19 cellular contexts compared by ENCODE assay signal in the genomic region with DNA sequence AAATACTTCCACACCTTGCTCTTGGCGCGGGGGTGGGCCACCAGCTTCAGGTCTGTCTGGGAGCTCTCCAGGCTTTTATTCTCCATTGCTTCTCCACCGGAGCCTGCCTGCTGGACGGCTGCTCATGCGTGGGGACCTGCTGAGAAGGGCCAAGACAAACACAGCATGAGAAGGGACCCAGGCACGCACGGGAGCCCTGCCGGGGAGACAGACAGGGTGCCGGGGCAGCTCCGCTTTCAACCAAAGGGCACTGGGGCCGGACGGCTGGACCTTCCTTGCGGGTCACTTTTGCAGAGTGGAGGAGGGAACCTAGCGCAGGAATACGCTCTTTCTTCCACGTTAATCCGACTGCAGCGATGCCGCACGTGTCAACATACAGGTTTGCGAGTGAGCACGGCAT. TPM values are rescaled to one million over a fixed set of nuclear protein-coding genes. Genes with fewer than 3 reads are reported as not detected.
DNase-seq lines count a peak whose midpoint lies in the region; ATAC-seq and TF ChIP-seq lines count a peak whose summit lies in the region.
"Had no signal": no experiment of that assay in that cellular context is flagged by ENCODE, and none has a peak within 500 bp of the region (broad histone marks: within the 10 kb centered on the region; RNA-seq: fewer than 3 reads in every experiment).

No MANE protein-coding gene starts in this region.

- intact Hi-C loops in posterior vena cava (cut with DNase I) (no loop called here), mammary epithelial cell (cut with micrococcal nuclease) (no loop called here)
- intact Hi-C loops in naive thymus-derived CD4-positive, alpha-beta T cell (cut with micrococcal nuclease): no loop called here

- no peaks in the 10 kb centered on the region for H3K27me3 Mint-ChIP-seq in chondrocyte (ENCODE audit: low read depth)
- no peaks in the 10 kb centered on the region for H3K27me3 Mint-ChIP-seq in naive thymus-derived CD4-positive, alpha-beta T cell
- H3K27me3 Mint-ChIP-seq: CD4-positive, alpha-beta memory T cell had no signal

- dilution Hi-C loops in mammary epithelial cell (cut with HindIII; ENCODE audit: low sequenced_read_pairs): no loop called here

- 86% methylated on average over 14 of the region's 22 CpGs for WGBS in mammary epithelial cell (ENCODE audit: low coverage, missing lambda C conversion rate)

- H3K4me3 ChIP-seq in mammary epithelial cell (replicated peaks in 1 of 3; ENCODE audit: insufficient read depth in 1 of 3, low read depth in 2 of 3, low read length in 3 of 3): no peak overlapping the region
- H3K4me3 ChIP-seq in naive thymus-derived CD4-positive, alpha-beta T cell (ENCODE audit: low read length): no peak overlapping the region

- TF ChIP-seq CTCF in chondrocyte (IDR thresholded peaks at IDR 0.05) (no peak), mammary epithelial cell (conservative IDR thresholded peaks at IDR 0.05 in 1 of 2, IDR thresholded peaks at IDR 0.05 in 1 of 2; ENCODE audit: extremely low read depth in 1 of 2, insufficient read depth in 1 of 2, low read depth in 1 of 2, low read length in 2 of 2) (no peak)

- ATAC-seq in naive thymus-derived CD4-positive, alpha-beta T cell: no peak
- ATAC-seq: HCT116 had no signal

- CTCF ChIA-PET in mammary epithelial cell (lab: Charles Lee; ENCODE audit: low non-redundant PET): no interaction called here
- CTCF ChIA-PET in naive thymus-derived CD4-positive, alpha-beta T cell (lab: Charles Lee): no interaction called here

- BruUV-seq in mammary epithelial cell (replicated peaks; lab: Mats Ljungman, UMichigan): no TSS peak

- peak; percentile 81 for DNase-seq in chondrocyte (ENCODE audit: low spot score)
- peak; percentile 62 for DNase-seq in posterior vena cava (ENCODE audit: low spot score)
- DNase-seq in mammary epithelial cell: no peak
- no peak for DNase-seq in activated CD8-positive, alpha-beta memory T cell treated with anti-CD3 and anti-CD28 coated beads, Interleukin-2, amount 50 U/mL, for 4 hours
- no peak for DNase-seq in COR-L47 (lab: John Stamatoyannopoulos, UW)
- DNase-seq in naive thymus-derived CD4-positive, alpha-beta T cell: no peak
- DNase-seq: CD4-positive, alpha-beta memory T cell; DND-41; NCI-H1105; NCI-H146; NCI-H2029; NCI-H2171; NCI-H345; NCI-H524 treated with DMSO at 0.1 percent for 48 hours; NCI-H82; Right ventricle myocardium superior had no signal

- peaks cover 33% of the 10 kb centered on the region for H3K36me3 Mint-ChIP-seq in chondrocyte (ENCODE audit: low read depth)
- H3K36me3 Mint-ChIP-seq in naive thymus-derived CD4-positive, alpha-beta T cell: peaks cover 2 to 51% (median 9%) of the 10 kb centered on the region in 5 donors

- no peaks in the 10 kb centered on the region for H4K20me1 ChIP-seq in mammary epithelial cell (ENCODE audit: insufficient read depth, low read length)

- TF ChIP-seq RAD21 in Ishikawa (IDR thresholded peaks at IDR 0.05; ENCODE audit: low read depth): no peak

- no peak overlapping the region for H3K9ac ChIP-seq in mammary epithelial cell (ENCODE audit: insufficient read depth, low read length)

- no peak overlapping the region for H3K4me3 Mint-ChIP-seq in chondrocyte (ENCODE audit: unreplicated experiment)
- no peak overlapping the region for H3K4me3 Mint-ChIP-seq in naive thymus-derived CD4-positive, alpha-beta T cell

- no peaks in the 10 kb centered on the region for H3K9me3 Mint-ChIP-seq in chondrocyte (ENCODE audit: low read depth)
- H3K9me3 Mint-ChIP-seq in naive thymus-derived CD4-positive, alpha-beta T cell: peaks cover 0 to 1% (median 0%) of the 10 kb centered on the region in 11 donors
- H3K9me3 Mint-ChIP-seq: CD4-positive, alpha-beta memory T cell had no signal

- H3K4me1 ChIP-seq in mammary epithelial cell (ENCODE audit: insufficient read depth, low read length): peaks cover 12% of the 10 kb centered on the region
- no peaks in the 10 kb centered on the region for H3K4me1 ChIP-seq in naive thymus-derived CD4-positive, alpha-beta T cell (ENCODE audit: control insufficient read depth in 2 of 2, insufficient read depth in 2 of 2, low read length in 2 of 2)

- H3K27ac ChIP-seq in mammary epithelial cell (ENCODE audit: insufficient read depth, low read depth, low read length): no peak overlapping the region
- H3K27ac ChIP-seq in naive thymus-derived CD4-positive, alpha-beta T cell (ENCODE audit: low read depth, low read length): no peak overlapping the region
- H3K27ac ChIP-seq: HL-60 had no signal

- in situ Hi-C loops in mammary epithelial cell (cut with MboI; ENCODE audit: low sequenced_read_pairs in 2 of 2): no loop called here

- peaks cover 20% of the 10 kb centered on the region for H3K4me1 Mint-ChIP-seq in chondrocyte (ENCODE audit: low read depth)
- H3K4me1 Mint-ChIP-seq in naive thymus-derived CD4-positive, alpha-beta T cell: peaks cover 2 to 12% (median 9%) of the 10 kb centered on the region in 7 donors

- no peaks in the 10 kb centered on the region for H3K27me3 ChIP-seq in mammary epithelial cell (ENCODE audit: insufficient read depth, low read length)
- H3K27me3 ChIP-seq in naive thymus-derived CD4-positive, alpha-beta T cell (ENCODE audit: control insufficient read depth in 2 of 2, insufficient read depth in 2 of 2, low read length in 2 of 2): no peaks in the 10 kb centered on the region

- H3K27ac Mint-ChIP-seq in chondrocyte (ENCODE audit: unreplicated experiment): no peak overlapping the region
- H3K27ac Mint-ChIP-seq in naive thymus-derived CD4-positive, alpha-beta T cell: no peak overlapping the region
- H3K27ac Mint-ChIP-seq: CD4-positive, alpha-beta memory T cell had no signal

- POLR2A ChIA-PET in naive thymus-derived CD4-positive, alpha-beta T cell (lab: Charles Lee): no interaction called here

- peaks cover 1% of the 10 kb centered on the region for H3K36me3 ChIP-seq in mammary epithelial cell (ENCODE audit: insufficient read depth, low read length)
- H3K36me3 ChIP-seq in naive thymus-derived CD4-positive, alpha-beta T cell (ENCODE audit: control insufficient read depth in 2 of 3, insufficient read depth in 3 of 3, low read length in 3 of 3): peaks cover 0 to 60% (median 4%) of the 10 kb centered on the region in 3 experiments

- H2AFZ ChIP-seq in mammary epithelial cell (ENCODE audit: low read depth, low read length): no peak overlapping the region

- H3K4me2 ChIP-seq in mammary epithelial cell (ENCODE audit: insufficient read depth, low read depth, low read length): no peak overlapping the region

- peaks cover 31% of the 10 kb centered on the region for H3K79me2 ChIP-seq in mammary epithelial cell (ENCODE audit: insufficient read depth, low read length)

- peaks cover 7% of the 10 kb centered on the region for H3K9me3 ChIP-seq in mammary epithelial cell (replicated peaks; ENCODE audit: insufficient read depth, low read length)
- no peaks in the 10 kb centered on the region for H3K9me3 ChIP-seq in naive thymus-derived CD4-positive, alpha-beta T cell (ENCODE audit: control insufficient read depth in 2 of 3, low read length in 3 of 3)

- peak; percentile 85 for TF ChIP-seq EP300 in Ishikawa (IDR thresholded peaks at IDR 0.05; ENCODE audit: borderline replicate concordance)

TF ChIP-seq in Ishikawa, 13 proteins besides CTCF, POLR2A, EP300 and RAD21 (continues in another document):
- peak; percentile 92 for TF ChIP-seq TCF12 (IDR thresholded peaks at IDR 0.05; ENCODE audit: low read depth)
- no peak for TF ChIP-seq EGR1 (IDR thresholded peaks at IDR 0.05)
- TF ChIP-seq, protein P1, sequence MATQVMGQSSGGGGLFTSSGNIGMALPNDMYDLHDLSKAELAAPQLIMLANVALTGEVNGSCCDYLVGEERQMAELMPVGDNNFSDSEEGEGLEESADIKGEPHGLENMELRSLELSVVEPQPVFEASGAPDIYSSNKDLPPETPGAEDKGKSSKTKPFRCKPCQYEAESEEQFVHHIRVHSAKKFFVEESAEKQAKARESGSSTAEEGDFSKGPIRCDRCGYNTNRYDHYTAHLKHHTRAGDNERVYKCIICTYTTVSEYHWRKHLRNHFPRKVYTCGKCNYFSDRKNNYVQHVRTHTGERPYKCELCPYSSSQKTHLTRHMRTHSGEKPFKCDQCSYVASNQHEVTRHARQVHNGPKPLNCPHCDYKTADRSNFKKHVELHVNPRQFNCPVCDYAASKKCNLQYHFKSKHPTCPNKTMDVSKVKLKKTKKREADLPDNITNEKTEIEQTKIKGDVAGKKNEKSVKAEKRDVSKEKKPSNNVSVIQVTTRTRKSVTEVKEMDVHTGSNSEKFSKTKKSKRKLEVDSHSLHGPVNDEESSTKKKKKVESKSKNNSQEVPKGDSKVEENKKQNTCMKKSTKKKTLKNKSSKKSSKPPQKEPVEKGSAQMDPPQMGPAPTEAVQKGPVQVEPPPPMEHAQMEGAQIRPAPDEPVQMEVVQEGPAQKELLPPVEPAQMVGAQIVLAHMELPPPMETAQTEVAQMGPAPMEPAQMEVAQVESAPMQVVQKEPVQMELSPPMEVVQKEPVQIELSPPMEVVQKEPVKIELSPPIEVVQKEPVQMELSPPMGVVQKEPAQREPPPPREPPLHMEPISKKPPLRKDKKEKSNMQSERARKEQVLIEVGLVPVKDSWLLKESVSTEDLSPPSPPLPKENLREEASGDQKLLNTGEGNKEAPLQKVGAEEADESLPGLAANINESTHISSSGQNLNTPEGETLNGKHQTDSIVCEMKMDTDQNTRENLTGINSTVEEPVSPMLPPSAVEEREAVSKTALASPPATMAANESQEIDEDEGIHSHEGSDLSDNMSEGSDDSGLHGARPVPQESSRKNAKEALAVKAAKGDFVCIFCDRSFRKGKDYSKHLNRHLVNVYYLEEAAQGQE (IDR thresholded peaks at IDR 0.05; ENCODE audit: low read depth): no peak
- TF ChIP-seq, protein P2, sequence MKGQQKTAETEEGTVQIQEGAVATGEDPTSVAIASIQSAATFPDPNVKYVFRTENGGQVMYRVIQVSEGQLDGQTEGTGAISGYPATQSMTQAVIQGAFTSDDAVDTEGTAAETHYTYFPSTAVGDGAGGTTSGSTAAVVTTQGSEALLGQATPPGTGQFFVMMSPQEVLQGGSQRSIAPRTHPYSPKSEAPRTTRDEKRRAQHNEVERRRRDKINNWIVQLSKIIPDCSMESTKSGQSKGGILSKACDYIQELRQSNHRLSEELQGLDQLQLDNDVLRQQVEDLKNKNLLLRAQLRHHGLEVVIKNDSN (IDR thresholded peaks at IDR 0.05): no peak
- peak; percentile 58 for TF ChIP-seq NFIC (IDR thresholded peaks at IDR 0.05)

RNA-seq across cellular contexts. Expression of gene DHRSX, which starts 10.1 kb away (rescaled TPM):
- total RNA-seq in chondrocyte: 30.1 to 35.2 TPM (median 35.0 TPM) in 3 replicates
- 10 to 100 TPM; 16.0 to 18.9 TPM for total RNA-seq in posterior vena cava
- total RNA-seq in mammary epithelial cell: 10 to 100 TPM; 14.3 to 21.7 TPM
- polyA plus RNA-seq in mammary epithelial cell: 11.8 TPM
- polyA minus RNA-seq in mammary epithelial cell: 13.0 TPM
- 10 to 100 TPM; 15.6 to 26.2 (median 20.4) TPM for total RNA-seq in naive thymus-derived CD4-positive, alpha-beta T cell
- polyA plus RNA-seq in naive thymus-derived CD4-positive, alpha-beta T cell: 10 to 100 TPM; 15.0 to 16.2 TPM

RNA-seq across cellular contexts. Expression of gene ZBED1, which starts 10.1 kb away (rescaled TPM):
- 39.8 to 45.0 TPM (median 40.1 TPM) in 3 replicates for total RNA-seq in chondrocyte
- total RNA-seq in posterior vena cava: 10 to 100 TPM; 33.4 to 34.1 TPM
- 10 to 100 TPM; 11.9 to 42.0 TPM for total RNA-seq in mammary epithelial cell
- polyA plus RNA-seq in mammary epithelial cell: 9.1 TPM
- polyA minus RNA-seq in mammary epithelial cell: 20.4 TPM
- total RNA-seq in naive thymus-derived CD4-positive, alpha-beta T cell: 10 to 100 TPM; 23.7 to 37.0 (median 27.4) TPM
- polyA plus RNA-seq in naive thymus-derived CD4-positive, alpha-beta T cell: 10 to 100 TPM; 33.3 to 44.3 TPM

Comparison
In these comparisons a context has a peak if more than half of its experiments do, and no peak if none do; other contexts are left out.
1. DNase-seq: peak in chondrocyte (single experiment) and posterior vena cava (single experiment); none in mammary epithelial cell (single experiment), activated CD8-positive, alpha-beta memory T cell treated with anti-CD3 and anti-CD28 coated beads, Interleukin-2, amount 50 U/mL, for 4 hours (single experiment), COR-L47 (single experiment) and naive thymus-derived CD4-positive, alpha-beta T cell (0 of 9).